Comparison of ENCODE assay signal across 32 cellular contexts in the genomic region with DNA sequence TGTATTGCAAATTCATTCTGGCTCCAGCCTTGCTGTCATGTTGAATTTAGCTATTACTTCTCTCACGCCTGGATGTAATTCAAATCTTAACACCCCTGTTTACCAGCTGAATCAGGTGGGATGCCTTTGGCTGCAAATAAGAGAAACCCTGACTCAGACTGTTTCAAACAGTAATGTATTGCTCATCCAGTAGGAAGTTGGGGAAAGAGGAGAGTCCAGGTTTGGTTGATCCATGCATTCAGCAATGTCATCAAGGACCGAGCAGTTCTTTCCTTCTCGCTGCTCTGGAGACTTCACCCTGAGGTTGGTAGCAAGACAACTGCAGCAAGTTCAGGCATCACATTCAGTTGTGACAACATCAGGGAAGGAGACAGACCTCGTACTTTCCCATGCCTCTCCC.
"Had no signal": no experiment of that assay in that cellular context is flagged by ENCODE, and none has a peak within 500 bp of the region (broad histone marks: within the 10 kb centered on the region; RNA-seq: fewer than 3 reads in every experiment).

No MANE protein-coding gene starts in this region.

- H3K27ac ChIP-seq: adrenal gland, body of pancreas, cardiac muscle cell, colonic mucosa, esophagus squamous epithelium had no signal

- H3K36me3 ChIP-seq: adrenal gland, cardiac muscle cell, colonic mucosa, esophagus squamous epithelium had no signal

- H3K4me1 ChIP-seq: adrenal gland, body of pancreas, colonic mucosa had no signal

- H3K9me3 ChIP-seq: adrenal gland, body of pancreas, colonic mucosa, esophagus squamous epithelium had no signal

- ATAC-seq: activated CD4-positive, alpha-beta T cell treated with anti-CD3 and anti-CD28 coated beads for 36 hours; activated CD8-positive, alpha-beta memory T cell treated with anti-CD3 and anti-CD28 coated beads, Interleukin-2, amount 10 ng/mL, durations not matched to agents 7 days and 5 days; activated CD8-positive, alpha-beta T cell treated with anti-CD3 and anti-CD28 coated beads, Interleukin-2, amount 10 ng/mL, durations not matched to agents 7 days and 5 days; activated naive CD8-positive, alpha-beta T cell treated with anti-CD3 and anti-CD28 coated beads, Interleukin-2, amount 50 U/mL, for 24 hours; body of pancreas had no signal

- H3K27me3 ChIP-seq: adrenal gland, body of pancreas, cardiac muscle cell, colonic mucosa, esophagus squamous epithelium had no signal

- H3K27ac Mint-ChIP-seq: activated CD4-positive, alpha-beta memory T cell treated with anti-CD3 and anti-CD28 coated beads for 36 hours; activated CD4-positive, alpha-beta T cell treated with anti-CD3 and anti-CD28 coated beads for 36 hours; activated CD4-positive, alpha-beta T cell treated with anti-CD3 and anti-CD28 coated beads, Interleukin-2, amount 10 ng/mL, durations not matched to agents 24 days and 14 days; activated CD8-positive, alpha-beta memory T cell treated with anti-CD3 and anti-CD28 coated beads, Interleukin-2, amount 10 ng/mL, durations not matched to agents 7 days and 5 days; activated CD8-positive, alpha-beta T cell treated with anti-CD3 and anti-CD28 coated beads, Interleukin-2, amount 10 ng/mL, durations not matched to agents 7 days and 5 days; activated naive CD4-positive, alpha-beta T cell treated with anti-CD3 and anti-CD28 coated beads for 36 hours; activated naive CD4-positive, alpha-beta T cell treated with anti-CD3 and anti-CD28 coated beads, Interleukin-2, amount 50 U/mL, for 24 hours; activated naive CD8-positive, alpha-beta T cell treated with anti-CD3 and anti-CD28 coated beads for 36 hours; activated naive CD8-positive, alpha-beta T cell treated with anti-CD3 and anti-CD28 coated beads, Interleukin-2, amount 50 U/mL, for 24 hours; activated T-helper 1 cell treated with anti-CD3 and anti-CD28 coated beads, Interleukin-12 subunit alpha, Interleukin-12 subunit beta, Interleukin-2, Interleukin-4 antibody, amounts not matched to agents 30 ng/mL and 10 ng/mL and 1 ng/mL, durations not matched to agents 14 hours and 24 hours and 36 hours; activated T-helper 2 cell treated with anti-CD3 and anti-CD28 coated beads, Interferon-gamma antibody, Interleukin-2, Interleukin-4, amounts not matched to agents 10 μg/mL and 5 μg/mL and 100 μg/mL, durations not matched to agents 14 hours and 24 hours and 36 hours had no signal

- DNase-seq: activated CD4-positive, alpha-beta memory T cell treated with anti-CD3 and anti-CD28 coated beads for 36 hours; activated CD4-positive, alpha-beta T cell treated with anti-CD3 and anti-CD28 coated beads for 36 hours; activated CD4-positive, alpha-beta T cell treated with anti-CD3 and anti-CD28 coated beads, Interleukin-2, amount 10 ng/mL, durations not matched to agents 24 days and 14 days; activated CD4-positive, CD25-positive, alpha-beta regulatory T cell; activated CD4-positive, CD25-positive, alpha-beta regulatory T cell treated with anti-CD3 and anti-CD28 coated beads, Interleukin-2, amount 50 U/mL, for 72 hours; activated CD8-positive, alpha-beta memory T cell treated with anti-CD3 and anti-CD28 coated beads, Interleukin-2, amount 10 ng/mL, durations not matched to agents 7 days and 5 days; activated CD8-positive, alpha-beta memory T cell treated with anti-CD3 and anti-CD28 coated beads, Interleukin-2, amount 50 U/mL, for 4 hours; activated CD8-positive, alpha-beta T cell treated with anti-CD3 and anti-CD28 coated beads, Interleukin-2, amount 10 ng/mL, durations not matched to agents 7 days and 5 days; activated effector memory CD4-positive, alpha-beta T cell treated with anti-CD3 and anti-CD28 coated beads, Interleukin-2, amount 50 U/mL, for 16 hours; activated naive CD4-positive, alpha-beta T cell treated with anti-CD3 and anti-CD28 coated beads for 36 hours; activated naive CD8-positive, alpha-beta T cell treated with anti-CD3 and anti-CD28 coated beads for 36 hours; activated naive CD8-positive, alpha-beta T cell treated with anti-CD3 and anti-CD28 coated beads, Interleukin-2, amount 50 U/mL, for 24 hours; activated T-cell treated with anti-CD3 and anti-CD28 coated beads, Interleukin-2, amount 50 U/mL, for 1 hour; activated T-cell treated with anti-CD3 and anti-CD28 coated beads, Interleukin-2, amount 50 U/mL, for 48 hours; adrenal gland; amygdala; aorta; body of pancreas; central memory CD4-positive, alpha-beta T cell; cerebellar nuclear complex; colonic mucosa; effector CD8-positive, alpha-beta T cell; esophagus squamous epithelium; head of caudate nucleus; T-helper 2 cell had no signal

- FAIRE-seq: endometrium, endothelial cell of umbilical vein, frontal cortex had no signal

- H3K27me3 Mint-ChIP-seq: activated CD4-positive, alpha-beta memory T cell treated with anti-CD3 and anti-CD28 coated beads for 36 hours; activated CD4-positive, alpha-beta T cell treated with anti-CD3 and anti-CD28 coated beads for 36 hours; activated CD4-positive, alpha-beta T cell treated with anti-CD3 and anti-CD28 coated beads, Interleukin-2, amount 10 ng/mL, durations not matched to agents 24 days and 14 days; activated CD8-positive, alpha-beta memory T cell treated with anti-CD3 and anti-CD28 coated beads, Interleukin-2, amount 10 ng/mL, durations not matched to agents 7 days and 5 days; activated naive CD4-positive, alpha-beta T cell treated with anti-CD3 and anti-CD28 coated beads, Interleukin-2, amount 50 U/mL, for 24 hours; activated naive CD8-positive, alpha-beta T cell treated with anti-CD3 and anti-CD28 coated beads for 36 hours; activated naive CD8-positive, alpha-beta T cell treated with anti-CD3 and anti-CD28 coated beads, Interleukin-2, amount 50 U/mL, for 24 hours had no signal

- H3K4me3 ChIP-seq: adrenal gland, body of pancreas, cardiac muscle cell, colonic mucosa, esophagus squamous epithelium had no signal

- H3K4me3 Mint-ChIP-seq: activated CD4-positive, alpha-beta memory T cell treated with anti-CD3 and anti-CD28 coated beads for 36 hours; activated CD4-positive, alpha-beta T cell treated with anti-CD3 and anti-CD28 coated beads for 36 hours; activated CD4-positive, alpha-beta T cell treated with anti-CD3 and anti-CD28 coated beads, Interleukin-2, amount 10 ng/mL, durations not matched to agents 24 days and 14 days; activated CD8-positive, alpha-beta memory T cell treated with anti-CD3 and anti-CD28 coated beads, Interleukin-2, amount 10 ng/mL, durations not matched to agents 7 days and 5 days; activated CD8-positive, alpha-beta T cell treated with anti-CD3 and anti-CD28 coated beads, Interleukin-2, amount 10 ng/mL, durations not matched to agents 7 days and 5 days; activated naive CD4-positive, alpha-beta T cell treated with anti-CD3 and anti-CD28 coated beads for 36 hours; activated naive CD4-positive, alpha-beta T cell treated with anti-CD3 and anti-CD28 coated beads, Interleukin-2, amount 50 U/mL, for 24 hours; activated naive CD8-positive, alpha-beta T cell treated with anti-CD3 and anti-CD28 coated beads for 36 hours; activated naive CD8-positive, alpha-beta T cell treated with anti-CD3 and anti-CD28 coated beads, Interleukin-2, amount 50 U/mL, for 24 hours; activated T-helper 1 cell treated with anti-CD3 and anti-CD28 coated beads, Interleukin-12 subunit alpha, Interleukin-12 subunit beta, Interleukin-2, Interleukin-4 antibody, amounts not matched to agents 30 ng/mL and 10 ng/mL and 1 ng/mL, durations not matched to agents 14 hours and 24 hours and 36 hours had no signal

- H3K9me3 Mint-ChIP-seq: activated CD4-positive, alpha-beta memory T cell treated with anti-CD3 and anti-CD28 coated beads for 36 hours; activated naive CD4-positive, alpha-beta T cell treated with anti-CD3 and anti-CD28 coated beads, Interleukin-2, amount 50 U/mL, for 24 hours; activated naive CD8-positive, alpha-beta T cell treated with anti-CD3 and anti-CD28 coated beads for 36 hours; activated naive CD8-positive, alpha-beta T cell treated with anti-CD3 and anti-CD28 coated beads, Interleukin-2, amount 50 U/mL, for 24 hours had no signal
